Comparison of ENCODE assay signal across 10 cellular contexts in genomic region chr22:37225481-37225880, GRCh38. TPM values are rescaled to one million over a fixed set of nuclear protein-coding genes. Genes with fewer than 3 reads are reported as not detected.
DNase-seq lines count a peak whose midpoint lies in the region; ATAC-seq and TF ChIP-seq lines count a peak whose summit lies in the region.
"Had no signal": no experiment of that assay in that cellular context is flagged by ENCODE, and none has a peak within 500 bp of the region (broad histone marks: within the 10 kb centered on the region; RNA-seq: fewer than 3 reads in every experiment).

No MANE protein-coding gene starts in this region.

- H3K4me1 ChIP-seq in Karpas-422 (ENCODE audit: low read length): peaks cover 22% of the 10 kb centered on the region

- H3K9me3 ChIP-seq in Karpas-422 (ENCODE audit: low read length): no peaks in the 10 kb centered on the region

- no peak overlapping the region for H3K4me3 ChIP-seq in Karpas-422 (ENCODE audit: low read length)

- no peak overlapping the region for H2AFZ ChIP-seq in Karpas-422 (ENCODE audit: low read length)

- peaks cover 83 to 87% of the 10 kb centered on the region in 2 donors for H3K4me1 Mint-ChIP-seq in natural killer cell treated with Interleukin-12 subunit alpha and Interleukin-12 subunit beta and Interleukin-15 and Interleukin-18, amount 100 ng/mL, for 72 hours (ENCODE audit: low read depth in 2 of 2)
- no peaks in the 10 kb centered on the region for H3K4me1 Mint-ChIP-seq in endothelial cell (ENCODE audit: unreplicated experiment)

- H3K9me3 Mint-ChIP-seq in activated naive CD4-positive, alpha-beta T cell treated with anti-CD3 and anti-CD28 coated beads, Interleukin-2, amount 50 U/mL, for 72 hours: peaks cover 5 to 6% of the 10 kb centered on the region in 2 donors
- peaks cover 8% of the 10 kb centered on the region for H3K9me3 Mint-ChIP-seq in natural killer cell treated with Interleukin-12 subunit alpha and Interleukin-12 subunit beta and Interleukin-15 and Interleukin-18, amount 100 ng/mL, for 72 hours
- peaks cover 4% of the 10 kb centered on the region for H3K9me3 Mint-ChIP-seq in endothelial cell (ENCODE audit: unreplicated experiment)

- H3K27me3 ChIP-seq in Karpas-422 (ENCODE audit: low read length): no peaks in the 10 kb centered on the region

- H3K9me2 ChIP-seq in Karpas-422 (replicated peaks; ENCODE audit: insufficient read depth, low read length): no peaks in the 10 kb centered on the region

- no peaks in the 10 kb centered on the region for H3K27me3 Mint-ChIP-seq in natural killer cell treated with Interleukin-12 subunit alpha and Interleukin-12 subunit beta and Interleukin-15 and Interleukin-18, amount 100 ng/mL, for 72 hours
- H3K27me3 Mint-ChIP-seq in endothelial cell (ENCODE audit: unreplicated experiment): peaks cover 7% of the 10 kb centered on the region

- peaks cover 39% of the 10 kb centered on the region for H4K20me1 ChIP-seq in Karpas-422 (ENCODE audit: insufficient read depth, low read depth, low read length)

- H3K27ac Mint-ChIP-seq in activated naive CD4-positive, alpha-beta T cell treated with anti-CD3 and anti-CD28 coated beads, Interleukin-2, amount 50 U/mL, for 72 hours: peak overlapping the region; percentile 74 to 94
- H3K27ac Mint-ChIP-seq in natural killer cell treated with Interleukin-12 subunit alpha and Interleukin-12 subunit beta and Interleukin-15 and Interleukin-18, amount 100 ng/mL, for 72 hours: peak overlapping the region; percentile 81 to 93
- no peak overlapping the region for H3K27ac Mint-ChIP-seq in endothelial cell (ENCODE audit: unreplicated experiment)

- peaks cover 47% of the 10 kb centered on the region for H3K36me3 ChIP-seq in Karpas-422 (ENCODE audit: insufficient read depth, low read length)

- H3K4me2 ChIP-seq in Karpas-422 (ENCODE audit: low read depth, low read length, poor library complexity, severe bottlenecking): no peak overlapping the region

- H3K36me3 Mint-ChIP-seq in activated naive CD4-positive, alpha-beta T cell treated with anti-CD3 and anti-CD28 coated beads, Interleukin-2, amount 50 U/mL, for 72 hours: peaks cover 43 to 81% of the 10 kb centered on the region in 2 donors
- peaks cover 30% of the 10 kb centered on the region for H3K36me3 Mint-ChIP-seq in natural killer cell treated with Interleukin-12 subunit alpha and Interleukin-12 subunit beta and Interleukin-15 and Interleukin-18, amount 100 ng/mL, for 72 hours
- peaks cover 10% of the 10 kb centered on the region for H3K36me3 Mint-ChIP-seq in endothelial cell (ENCODE audit: low read depth, unreplicated experiment)

- ATAC-seq in activated naive CD4-positive, alpha-beta T cell treated with anti-CD3 and anti-CD28 coated beads, Interleukin-2, amount 50 U/mL, for 72 hours: no peak
- ATAC-seq in natural killer cell treated with Interleukin-12 subunit alpha and Interleukin-12 subunit beta and Interleukin-15 and Interleukin-18, amount 100 ng/mL, for 72 hours: no peak
- ATAC-seq in GM18858 (IDR thresholded peaks at IDR 0.05; ENCODE audit: unreplicated experiment): no peak
- no peak for ATAC-seq in HG02852 (IDR thresholded peaks at IDR 0.05; ENCODE audit: unreplicated experiment)

- H3K4me3 Mint-ChIP-seq in natural killer cell treated with Interleukin-12 subunit alpha and Interleukin-12 subunit beta and Interleukin-15 and Interleukin-18, amount 100 ng/mL, for 72 hours: no peak overlapping the region
- no peak overlapping the region for H3K4me3 Mint-ChIP-seq in endothelial cell (ENCODE audit: unreplicated experiment)

- DNase-seq in NCI-H82 (lab: John Stamatoyannopoulos, UW): peak; percentile 47
- no peak for DNase-seq in NCI-H82 treated with DMSO at 0.1 percent for 48 hours (lab: John Stamatoyannopoulos, UW; ENCODE audit: unreplicated experiment)
- peak; percentile 68 for DNase-seq in Karpas-422
- no peak for DNase-seq in activated naive CD4-positive, alpha-beta T cell treated with anti-CD3 and anti-CD28 coated beads, Interleukin-2, amount 50 U/mL, for 72 hours (ENCODE audit: low spot score in 2 of 2)
- DNase-seq in natural killer cell treated with Interleukin-12 subunit alpha and Interleukin-12 subunit beta and Interleukin-15 and Interleukin-18, amount 100 ng/mL, for 72 hours (ENCODE audit: low spot score): no peak
- DNase-seq in endothelial cell (ENCODE audit: low spot score): no peak
- DNase-seq: kidney glomerular epithelial cell had no signal

- H3K9ac ChIP-seq in Karpas-422 (ENCODE audit: low read length): no peak overlapping the region

- H3K79me2 ChIP-seq in Karpas-422 (ENCODE audit: low read length): no peaks in the 10 kb centered on the region

- TF ChIP-seq CTCF in endothelial cell (IDR thresholded peaks at IDR 0.05; ENCODE audit: unreplicated experiment): no peak

- no peak overlapping the region for H3K27ac ChIP-seq in Karpas-422 (ENCODE audit: low read length)

RNA-seq across cellular contexts. Expression of gene SSTR3, which starts 13.2 kb away (rescaled TPM):
- not detected in 2 replicates for total RNA-seq in Karpas-422 (2014; rRNA removed; shearing (Covaris generic); ENCODE audit: low replicate concordance)
- total RNA-seq in activated naive CD4-positive, alpha-beta T cell treated with anti-CD3 and anti-CD28 coated beads, Interleukin-2, amount 50 U/mL, for 72 hours: 10 to 100 TPM in 1 of 2 donors, 1 to 10 TPM in 1; 5.2 to 28.1 TPM
- under 1 TPM; 0.11 to 0.29 TPM for total RNA-seq in natural killer cell treated with Interleukin-12 subunit alpha and Interleukin-12 subunit beta and Interleukin-15 and Interleukin-18, amount 100 ng/mL, for 72 hours
- total RNA-seq in endothelial cell (ENCODE audit: unreplicated experiment): 0.13 TPM
- total RNA-seq: RPMI7951 had no signal

RNA-seq across cellular contexts. Expression of gene RAC2, which starts 18.6 kb away (rescaled TPM):
- 251 and 294 TPM in 2 replicates for total RNA-seq in Karpas-422 (2014; rRNA removed; shearing (Covaris generic); ENCODE audit: low replicate concordance)
- 100 to 1,000 TPM; 655 to 769 TPM for total RNA-seq in activated naive CD4-positive, alpha-beta T cell treated with anti-CD3 and anti-CD28 coated beads, Interleukin-2, amount 50 U/mL, for 72 hours
- total RNA-seq in natural killer cell treated with Interleukin-12 subunit alpha and Interleukin-12 subunit beta and Interleukin-15 and Interleukin-18, amount 100 ng/mL, for 72 hours: 1,000 to 10,000 TPM in 1 of 2 donors, 100 to 1,000 TPM in 1; 666 to 1,078 TPM
- 16.6 TPM for total RNA-seq in endothelial cell (ENCODE audit: unreplicated experiment)

RNA-seq across cellular contexts. Expression of gene C1QTNF6, which starts 37.4 kb away (rescaled TPM):
- 1.7 and 2.7 TPM in 2 replicates for total RNA-seq in Karpas-422 (2014; rRNA removed; shearing (Covaris generic); ENCODE audit: low replicate concordance)
- total RNA-seq in activated naive CD4-positive, alpha-beta T cell treated with anti-CD3 and anti-CD28 coated beads, Interleukin-2, amount 50 U/mL, for 72 hours: 10 to 100 TPM; 13.8 to 14.5 TPM
- 1 to 10 TPM; 1.3 to 3.9 TPM for total RNA-seq in natural killer cell treated with Interleukin-12 subunit alpha and Interleukin-12 subunit beta and Interleukin-15 and Interleukin-18, amount 100 ng/mL, for 72 hours
- 32.7 TPM for total RNA-seq in endothelial cell (ENCODE audit: unreplicated experiment)

RNA-seq across cellular contexts. Expression of gene CYTH4, which starts 56.8 kb away (rescaled TPM):
- 11.1 and 12.6 TPM in 2 replicates for total RNA-seq in Karpas-422 (2014; rRNA removed; shearing (Covaris generic); ENCODE audit: low replicate concordance)
- total RNA-seq in activated naive CD4-positive, alpha-beta T cell treated with anti-CD3 and anti-CD28 coated beads, Interleukin-2, amount 50 U/mL, for 72 hours: 10 to 100 TPM; 60.7 to 69.7 TPM
- 10 to 100 TPM; 36.0 to 41.1 TPM for total RNA-seq in natural killer cell treated with Interleukin-12 subunit alpha and Interleukin-12 subunit beta and Interleukin-15 and Interleukin-18, amount 100 ng/mL, for 72 hours
- total RNA-seq in endothelial cell (ENCODE audit: unreplicated experiment): 0.33 TPM

Comparison
In these comparisons a context has a peak if more than half of its experiments do, and no peak if none do; other contexts are left out.
1. DNase-seq: peak in NCI-H82 (single experiment) and Karpas-422 (single experiment); none in NCI-H82 treated with DMSO at 0.1 percent for 48 hours (single experiment), activated naive CD4-positive, alpha-beta T cell treated with anti-CD3 and anti-CD28 coated beads, Interleukin-2, amount 50 U/mL, for 72 hours (0 of 2), natural killer cell treated with Interleukin-12 subunit alpha and Interleukin-12 subunit beta and Interleukin-15 and Interleukin-18, amount 100 ng/mL, for 72 hours (single experiment) and endothelial cell (single experiment).
2. RNA of gene RAC2, which starts 18.6 kb away (total RNA-seq): 666 to 1,078 TPM in natural killer cell treated with Interleukin-12 subunit alpha and Interleukin-12 subunit beta and Interleukin-15 and Interleukin-18, amount 100 ng/mL, for 72 hours, 655 to 769 TPM in activated naive CD4-positive, alpha-beta T cell treated with anti-CD3 and anti-CD28 coated beads, Interleukin-2, amount 50 U/mL, for 72 hours and 251 to 294 TPM in Karpas-422; 16.6 TPM in endothelial cell (single experiment); every median in the first group is over 10 times any median in the second.